In genomic region chr3:63911901-63912767, GRCh38 we compare ENCODE assay signal across 8 cellular contexts. TPM values are rescaled to one million over a fixed set of nuclear protein-coding genes. Genes with fewer than 3 reads are reported as not detected.
DNase-seq lines count a peak whose midpoint lies in the region; ATAC-seq and TF ChIP-seq lines count a peak whose summit lies in the region.

SCAANT1 (minus strand) TSS chr3:63912383.

- H2AFZ ChIP-seq in KMS-11 (ENCODE audit: low read depth), result peak within 1 kb of the TSS; percentile 30

- H3K9ac ChIP-seq in ES-I3 (ENCODE audit: low read depth, low read length), result peak within 1 kb of the TSS; percentile 58
- peak within 1 kb of the TSS; percentile 71 for H3K9ac ChIP-seq in KMS-11

- no peaks in the 10 kb centered on the region for H4K20me1 ChIP-seq in KMS-11 (ENCODE audit: insufficient read depth)

- H3K79me2 ChIP-seq in KMS-11 (ENCODE audit: insufficient read depth, low read depth), result peaks cover 9% of the 10 kb centered on the region; the same call in 1 of the 2 replicates

- H3K4me3 ChIP-seq in KMS-11 (IDR thresholded peaks at IDR 0.05; ENCODE audit: insufficient read depth, low read depth, low read length), result peak within 1 kb of the TSS; percentile 19
- peak within 1 kb of the TSS; percentile 92 for H3K4me3 ChIP-seq in suprapubic skin

- no peaks in the 10 kb centered on the region for H3K36me3 ChIP-seq in ES-I3 (ENCODE audit: insufficient read depth, low read length)
- H3K36me3 ChIP-seq in KMS-11 (ENCODE audit: insufficient read depth), result no peaks in the 10 kb centered on the region
- H3K36me3 ChIP-seq in suprapubic skin, result peaks cover 9% of the 10 kb centered on the region

- H3K4me2 ChIP-seq in KMS-11, result peak within 1 kb of the TSS; percentile 89

- no peak for TF ChIP-seq CTCF in KMS-11 (conservative IDR thresholded peaks at IDR 0.05; ENCODE audit: low read depth, low read length)
- TF ChIP-seq CTCF in suprapubic skin (IDR thresholded peaks at IDR 0.05), result no peak

- H3K27me3 ChIP-seq in KMS-11 (ENCODE audit: insufficient read depth, low read depth) (no peaks in the 10 kb centered on the region), suprapubic skin (no peaks in the 10 kb centered on the region)

- H3K9me3 ChIP-seq in ES-I3 (ENCODE audit: control insufficient read depth, insufficient read depth, low read length) (no peaks in the 10 kb centered on the region), suprapubic skin (no peaks in the 10 kb centered on the region)

- TF ChIP-seq POLR2A in suprapubic skin (IDR thresholded peaks at IDR 0.05), result peak in 1 of 2 donors; percentile 76

- DNase-seq in SK-N-DZ (ENCODE audit: low spot score) (peak; percentile 76), germinal center (ENCODE audit: low spot score) (peak; percentile 81), occipital lobe (lab: John Stamatoyannopoulos, UW) (peak; percentile 78), suprapubic skin (ENCODE audit: low spot score in 2 of 2) (peak; percentile 95 to 97)
- peak; percentile 84 for DNase-seq in activated naive CD4-positive, alpha-beta T cell treated with anti-CD3 and anti-CD28 coated beads, Interleukin-2, amount 50 U/mL, for 16 hours

- no peak for TF ChIP-seq EP300 in suprapubic skin (IDR thresholded peaks at IDR 0.05)

- H3K4me1 ChIP-seq in ES-I3 (ENCODE audit: insufficient read depth, low read length) (peaks cover 17% of the 10 kb centered on the region; the same call in 1 of the 2 replicates), KMS-11 (ENCODE audit: low read depth, poor library complexity, severe bottlenecking) (peaks cover 41% of the 10 kb centered on the region), suprapubic skin (peaks cover 29% of the 10 kb centered on the region)

- peak; percentile 70 for ATAC-seq in GM21786 (IDR thresholded peaks at IDR 0.05; ENCODE audit: unreplicated experiment)

- WGBS in suprapubic skin, result 0% methylated on average over 18 of the region's 111 CpGs

- H3K27ac ChIP-seq in KMS-11, result peak within 1 kb of the TSS; percentile 81
- peak within 1 kb of the TSS; percentile 97 for H3K27ac ChIP-seq in suprapubic skin

RNA-seq across cellular contexts. Expression of gene SCAANT1, which starts in this region (rescaled TPM):
- polyA plus RNA-seq in SK-N-DZ (2014; cell fraction: cytosol; rRNA removed), result not detected in 2 replicates
- polyA plus RNA-seq in SK-N-DZ (2014; cell fraction: nucleus; rRNA removed), result not detected in 2 replicates
- total RNA-seq in occipital lobe (not detected), suprapubic skin (not detected)

Comparison
In these comparisons a context has a peak if more than half of its experiments do, and no peak if none do; other contexts are left out.
1. Peak in every context shown above with its lines: DNase-seq, ATAC-seq, H3K4me3 ChIP-seq and H3K27ac ChIP-seq.
2. Peak in DNase-seq in occipital lobe; RNA of the gene not detected or under 1 TPM.
3. Peak in DNase-seq, H3K4me3 ChIP-seq and H3K27ac ChIP-seq in suprapubic skin; RNA of the gene not detected or under 1 TPM.